27 cellular contexts compared by ENCODE assay signal in the genomic region with DNA sequence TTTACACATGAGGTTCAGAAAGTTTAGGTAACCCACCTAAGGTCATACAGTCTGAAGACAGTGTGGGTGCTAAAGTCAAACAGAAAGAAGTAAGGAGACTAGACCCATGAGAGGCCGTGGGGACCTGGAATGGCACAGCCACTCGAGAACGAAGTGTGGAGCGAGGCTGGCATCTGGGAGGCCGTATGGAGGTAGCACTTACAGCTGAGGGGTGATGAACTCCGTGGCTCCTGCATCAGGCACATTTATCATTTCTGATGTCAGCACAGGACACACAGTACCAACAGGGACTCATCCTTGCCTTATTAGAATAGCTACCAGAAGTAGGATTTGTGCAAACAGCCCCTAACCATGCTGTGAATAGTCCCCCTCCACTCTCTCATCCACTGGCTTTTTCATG.
"Had no signal": no experiment of that assay in that cellular context is flagged by ENCODE, and none has a peak within 500 bp of the region (broad histone marks: within the 10 kb centered on the region; RNA-seq: fewer than 3 reads in every experiment).

No MANE protein-coding gene starts in this region.

- H3K9me3 ChIP-seq: left lung, lower lobe of right lung, ovary, right atrium auricular region, suprapubic skin, thoracic aorta, tibial nerve, uterus had no signal

- H3K4me3 Mint-ChIP-seq: naive thymus-derived CD8-positive, alpha-beta T cell; nephron; neural crest cell; stimulated activated naive CD8-positive, alpha-beta T cell treated with anti-CD3 and anti-CD28 coated beads, Interleukin-15, Interleukin-2, amounts not matched to agents 100 ng/mL and 50 ng/mL, for 24 hours; type B pancreatic cell had no signal

- H3K36me3 Mint-ChIP-seq: type B pancreatic cell had no signal

- H3K4me1 ChIP-seq: uterus had no signal

- H3K27me3 Mint-ChIP-seq: naive thymus-derived CD8-positive, alpha-beta T cell; stimulated activated naive CD8-positive, alpha-beta T cell treated with anti-CD3 and anti-CD28 coated beads, Interleukin-15, Interleukin-2, amounts not matched to agents 100 ng/mL and 50 ng/mL, for 24 hours had no signal

- DNase-seq: hippocampal formation; kidney; left colon; left lung; lower lobe of right lung; mammary epithelial cell; mesenchymal stem cell; naive thymus-derived CD8-positive, alpha-beta T cell; occipital lobe; ovary; stimulated activated CD4-positive, alpha-beta T cell treated with anti-CD3 and anti-CD28 coated beads, Interleukin-12 subunit alpha, Interleukin-12 subunit beta, amount 100 ng/mL, for 4 hours; stimulated activated CD4-positive, alpha-beta T cell treated with anti-CD3 and anti-CD28 coated beads, Interleukin-15, amount 100 ng/mL, for 24 hours; stimulated activated CD4-positive, alpha-beta T cell treated with anti-CD3 and anti-CD28 coated beads, Interleukin-2, amount 100 ng/mL, for 24 hours; stimulated activated CD4-positive, alpha-beta T cell treated with anti-CD3 and anti-CD28 coated beads, Interleukin-4, amount 100 ng/mL, for 1 hour; stimulated activated naive CD4-positive, alpha-beta T cell; uterus had no signal

- H3K27me3 ChIP-seq: left lung, ovary, right atrium auricular region, suprapubic skin, tibial nerve, uterus had no signal

- ATAC-seq: left lung; lower lobe of right lung; naive thymus-derived CD8-positive, alpha-beta T cell; sciatic nerve had no signal

- H3K36me3 ChIP-seq: left lung, lower lobe of right lung, ovary, right atrium auricular region, suprapubic skin, thoracic aorta, tibial nerve, uterus had no signal

- H3K9me3 Mint-ChIP-seq: nephron, neural crest cell, type B pancreatic cell had no signal

- H3K27ac ChIP-seq: left lung, lower lobe of right lung, ovary, right atrium auricular region, skin epidermis, suprapubic skin, thoracic aorta, tibial nerve, uterus had no signal

- H3K4me3 ChIP-seq: left lung, lower lobe of right lung, ovary, right atrium auricular region, skin epidermis, suprapubic skin, thoracic aorta, tibial nerve, uterus had no signal

- H3K27ac Mint-ChIP-seq: naive thymus-derived CD8-positive, alpha-beta T cell; nephron; progenitor cell of endocrine pancreas; stimulated activated naive CD8-positive, alpha-beta T cell treated with anti-CD3 and anti-CD28 coated beads, Interleukin-15, Interleukin-2, amounts not matched to agents 100 ng/mL and 50 ng/mL, for 24 hours; type B pancreatic cell had no signal
